1 cellular context compared by ENCODE assay signal in genomic region chr5:10484774-10485141, GRCh38.
TF ChIP-seq lines count a peak whose summit lies in the region.

No MANE protein-coding gene starts in this region.

TF ChIP-seq in K562, 482 proteins besides CTCF, POLR2A, EP300 and RAD21 (continued from another document):
- no peak for TF ChIP-seq E2F4 (CRISPR knock-in tag; IDR thresholded peaks at IDR 0.05; ENCODE audit: low read depth)
- TF ChIP-seq IRF9 (tag; IDR thresholded peaks at IDR 0.05): no peak
- TF ChIP-seq CEBPB (tag; IDR thresholded peaks at IDR 0.05): no peak
- no peak for TF ChIP-seq ZNF384 (IDR thresholded peaks at IDR 0.05; ENCODE audit: low read depth, low read length)
- TF ChIP-seq ELF2 (CRISPR knock-in tag; IDR thresholded peaks at IDR 0.05): peak; percentile 21; the same call in 1 of the 2 replicates
- no peak for TF ChIP-seq HDAC1 (IDR thresholded peaks at IDR 0.05)
- no peak for TF ChIP-seq REST (CRISPR knock-in tag; IDR thresholded peaks at IDR 0.05; ENCODE audit: low read depth)
- TF ChIP-seq PHB (CRISPR knock-in tag; IDR thresholded peaks at IDR 0.05): no peak
TF ChIP-seq in K562: peak in this region for 2.
